Comparison of ENCODE assay signal across 19 cellular contexts in genomic region chr7:46468753-46469356, GRCh38.
DNase-seq lines count a peak whose midpoint lies in the region; ATAC-seq, FAIRE-seq and TF ChIP-seq lines count a peak whose summit lies in the region.
"Had no signal": no experiment of that assay in that cellular context is flagged by ENCODE, and none has a peak within 500 bp of the region (broad histone marks: within the 10 kb centered on the region; RNA-seq: fewer than 3 reads in every experiment).

No MANE protein-coding gene starts in this region.

- no peaks in the 10 kb centered on the region for H3K36me3 Mint-ChIP-seq in stimulated activated effector memory CD8-positive, alpha-beta T cell treated with anti-CD3 and anti-CD28 coated beads, Interleukin-12 subunit alpha, Interleukin-12 subunit beta, amount 100 ng/mL, for 72 hours

- no peaks in the 10 kb centered on the region for H3K27me3 ChIP-seq in bronchial epithelial cell (ENCODE audit: control insufficient read depth, insufficient read depth, low read length)
- H3K27me3 ChIP-seq: foreskin keratinocyte, upper lobe of left lung had no signal

- no peak overlapping the region for H3K4me3 Mint-ChIP-seq in stimulated activated effector memory CD8-positive, alpha-beta T cell treated with anti-CD3 and anti-CD28 coated beads, Interleukin-12 subunit alpha, Interleukin-12 subunit beta, amount 100 ng/mL, for 72 hours
- H3K4me3 Mint-ChIP-seq: central memory CD8-positive, alpha-beta T cell; natural killer cell treated with Interleukin-12 subunit alpha and Interleukin-12 subunit beta and Interleukin-15 and Interleukin-18, amount 100 ng/mL, for 72 hours had no signal

- DNase-seq in NCI-H1417 (lab: John Stamatoyannopoulos, UW) (peak in 2 of 3 experiments; percentile 7 to 9), NCI-H1417 treated with DMSO at 0.1 percent for 48 hours (lab: John Stamatoyannopoulos, UW) (no peak), LHCN-M2 (ENCODE audit: low read depth) (peak; percentile 48), bronchial epithelial cell (ENCODE audit: low read depth) (no peak), myocyte (ENCODE audit: low read depth) (peak; percentile 56), UCSD-AML1 (lab: John Stamatoyannopoulos, UW; ENCODE audit: unreplicated experiment) (no peak), head of caudate nucleus (no peak)
- no peak for DNase-seq in stimulated activated effector memory CD8-positive, alpha-beta T cell treated with anti-CD3 and anti-CD28 coated beads, Interleukin-12 subunit alpha, Interleukin-12 subunit beta, amount 100 ng/mL, for 72 hours (ENCODE audit: low spot score in 2 of 2)
- DNase-seq: activated CD4-positive, CD25-positive, alpha-beta regulatory T cell treated with anti-CD3 and anti-CD28 coated beads, Interleukin-2, amount 50 U/mL, for 72 hours; activated effector memory CD4-positive, alpha-beta T cell treated with Interleukin-2 at 50 U/mL for 16 hours; DMS79; kidney; NCI-H524; upper lobe of left lung had no signal

- no peak overlapping the region for H3K27ac Mint-ChIP-seq in stimulated activated effector memory CD8-positive, alpha-beta T cell treated with anti-CD3 and anti-CD28 coated beads, Interleukin-12 subunit alpha, Interleukin-12 subunit beta, amount 100 ng/mL, for 72 hours
- H3K27ac Mint-ChIP-seq: natural killer cell treated with Interleukin-12 subunit alpha and Interleukin-12 subunit beta and Interleukin-15 and Interleukin-18, amount 100 ng/mL, for 72 hours had no signal

- H3K9me3 Mint-ChIP-seq in stimulated activated effector memory CD8-positive, alpha-beta T cell treated with anti-CD3 and anti-CD28 coated beads, Interleukin-12 subunit alpha, Interleukin-12 subunit beta, amount 100 ng/mL, for 72 hours = peaks cover 35% of the 10 kb centered on the region

- no peak for TF ChIP-seq CTCF in bronchial epithelial cell (IDR thresholded peaks at IDR 0.05; ENCODE audit: insufficient read depth, low read length, severe bottlenecking)

- H3K4me1 Mint-ChIP-seq in stimulated activated effector memory CD8-positive, alpha-beta T cell treated with anti-CD3 and anti-CD28 coated beads, Interleukin-12 subunit alpha, Interleukin-12 subunit beta, amount 100 ng/mL, for 72 hours = no peaks in the 10 kb centered on the region
- H3K4me1 Mint-ChIP-seq: central memory CD8-positive, alpha-beta T cell had no signal

- no peak overlapping the region for H3K4me3 ChIP-seq in bronchial epithelial cell (ENCODE audit: low read depth, low read length)
- H3K4me3 ChIP-seq: SK-N-MC, skin epidermis, upper lobe of left lung had no signal

- ATAC-seq in stimulated activated effector memory CD8-positive, alpha-beta T cell treated with anti-CD3 and anti-CD28 coated beads, Interleukin-12 subunit alpha, Interleukin-12 subunit beta, amount 100 ng/mL, for 72 hours = no peak
- ATAC-seq: foreskin keratinocyte; natural killer cell treated with Interleukin-12 subunit alpha and Interleukin-12 subunit beta and Interleukin-15 and Interleukin-18, amount 100 ng/mL, for 72 hours had no signal

- FAIRE-seq in bronchial epithelial cell (lab: Jason Lieb, UNC) = peak; percentile 89
- FAIRE-seq: kidney had no signal

- intact Hi-C loops in head of caudate nucleus (cut with DNase I) = no loop called here

- no peaks in the 10 kb centered on the region for H3K36me3 ChIP-seq in bronchial epithelial cell (ENCODE audit: control insufficient read depth, insufficient read depth, low read length)
- H3K36me3 ChIP-seq: upper lobe of left lung had no signal

Comparison
In these comparisons a context has a peak if more than half of its experiments do, and no peak if none do; other contexts are left out.
1. DNase-seq: peak in NCI-H1417 (2 of 3), LHCN-M2 (single experiment) and myocyte (single experiment); none in NCI-H1417 treated with DMSO at 0.1 percent for 48 hours (single experiment), bronchial epithelial cell (single experiment), UCSD-AML1 (single experiment), stimulated activated effector memory CD8-positive, alpha-beta T cell treated with anti-CD3 and anti-CD28 coated beads, Interleukin-12 subunit alpha, Interleukin-12 subunit beta, amount 100 ng/mL, for 72 hours (0 of 2) and head of caudate nucleus (0 of 42).